In the genomic region with DNA sequence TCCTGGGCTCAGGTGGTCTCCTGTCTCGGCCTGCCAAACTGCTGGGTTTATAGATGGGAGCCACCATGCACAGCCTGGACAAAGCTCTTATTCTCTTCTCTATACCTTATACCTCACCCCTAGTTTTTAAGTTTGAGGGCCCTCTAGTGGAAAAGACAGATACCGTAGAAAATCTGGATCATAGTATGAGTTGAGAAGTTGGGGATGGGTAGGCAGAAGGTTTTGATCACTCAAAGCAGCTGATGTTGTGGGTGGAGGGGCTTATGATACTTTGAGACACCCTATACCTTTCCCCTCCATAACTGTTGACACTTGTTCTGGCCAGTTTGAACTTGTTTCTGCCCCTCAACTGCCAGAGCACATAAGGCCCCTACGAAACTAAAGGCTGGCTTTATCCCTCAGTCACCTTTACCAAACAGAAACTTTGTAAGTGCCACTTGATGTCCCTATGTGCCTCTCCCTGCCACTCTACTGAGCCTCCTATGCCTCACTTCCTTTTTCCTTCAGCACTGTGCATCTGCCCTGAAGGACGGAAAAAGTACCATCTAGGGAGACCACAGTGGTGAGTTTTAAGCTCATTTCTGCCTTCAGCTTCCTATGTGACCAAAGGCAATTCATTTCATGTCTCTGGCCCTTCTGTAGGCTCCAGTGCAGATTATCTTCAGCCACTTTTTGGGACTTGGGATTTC, we compare ENCODE assay signal across 8 cellular contexts. TPM values are rescaled to one million over a fixed set of nuclear protein-coding genes. Genes with fewer than 3 reads are reported as not detected.
A peak's percentile ranks its signal among the peaks of the same experiment; 100 is the strongest.
DNase-seq lines count a peak whose midpoint lies in the region; TF ChIP-seq lines count a peak whose summit lies in the region.

No MANE protein-coding gene starts in this region.

- H3K27ac ChIP-seq in OCI-LY3 (ENCODE audit: low read length) = peak overlapping the region; percentile 75

- H3K27me3 Mint-ChIP-seq in type B pancreatic cell = no peaks in the 10 kb centered on the region

- peak overlapping the region; percentile 23; the same call in 1 of the 2 replicates for H3K9ac ChIP-seq in OCI-LY3 (ENCODE audit: low read length)

- no peak overlapping the region for H2AFZ ChIP-seq in OCI-LY3 (ENCODE audit: low read depth, low read length)

- H3K4me3 ChIP-seq in OCI-LY3 (ENCODE audit: low read length) (peak overlapping the region; percentile 23; the same call in 1 of the 2 replicates), epithelial cell of esophagus (ENCODE audit: low read length) (no peak overlapping the region)

- H3K4me3 Mint-ChIP-seq in type B pancreatic cell = no peak overlapping the region

- H3K79me2 ChIP-seq in OCI-LY3 (ENCODE audit: low read length) = peaks cover 85% of the 10 kb centered on the region

- H3K4me1 Mint-ChIP-seq in type B pancreatic cell (ENCODE audit: unreplicated experiment) = peaks cover 63% of the 10 kb centered on the region

- no peaks in the 10 kb centered on the region for H3K27me3 ChIP-seq in OCI-LY3 (ENCODE audit: low read depth, low read length)

- no peaks in the 10 kb centered on the region for H3K36me3 ChIP-seq in OCI-LY3 (replicated peaks; ENCODE audit: low read depth, low read length)

- peak; percentile 23 for DNase-seq in NCI-H748 (lab: John Stamatoyannopoulos, UW; ENCODE audit: unreplicated experiment)
- no peak for DNase-seq in NCI-H748 treated with DMSO at 0.1 percent for 48 hours (lab: John Stamatoyannopoulos, UW)
- DNase-seq in HEK293T (ENCODE audit: extremely low spot score) = peak; percentile 46
- DNase-seq in epithelial cell of esophagus (ENCODE audit: low read depth) = peak; percentile 33
- no peak for DNase-seq in type B pancreatic cell (ENCODE audit: extremely low spot score, unreplicated experiment)
- DNase-seq in stimulated activated CD4-positive, alpha-beta T cell treated with anti-CD3 and anti-CD28 coated beads, Interleukin-4, amount 100 ng/mL, for 4 hours = no peak
- DNase-seq in islet precursor cell = no peak

- CTCF ChIA-PET in HEK293T (lab: Yijun Ruan, JAX) = interaction anchor here (1.0 to 1.7 kb wide), 5 partner anchors 12 to 35 kb away, joined by 3 to 8 read pairs (median 4); partner anchors contain the start of gene RALY

- H4K20me1 ChIP-seq in OCI-LY3 (ENCODE audit: insufficient read depth, low read length) = peaks cover 83% of the 10 kb centered on the region

- H3K36me3 Mint-ChIP-seq in type B pancreatic cell = peaks cover 21% of the 10 kb centered on the region

- H3K4me2 ChIP-seq in OCI-LY3 (ENCODE audit: low read length) = peak overlapping the region; percentile 69

- peak overlapping the region; percentile 66 for H3K27ac Mint-ChIP-seq in type B pancreatic cell

- H3K4me1 ChIP-seq in OCI-LY3 (ENCODE audit: low read length) = peaks cover 45% of the 10 kb centered on the region

- POLR2A ChIA-PET in HEK293T (lab: Yijun Ruan, JAX) = interaction anchor here (1.2 kb wide), 1 partner anchor 29 kb away, joined by 5 read pairs; the partner anchor contains the start of gene RALY

- H3K9me3 ChIP-seq in OCI-LY3 (ENCODE audit: insufficient read depth, low read length) = no peaks in the 10 kb centered on the region

- TF ChIP-seq CTCF in OCI-LY3 (IDR thresholded peaks at IDR 0.05; ENCODE audit: low read depth, low read length) (peak; percentile 71), epithelial cell of esophagus (IDR thresholded peaks at IDR 0.05; ENCODE audit: insufficient read depth, low read depth, low read length, missing control alignments) (peak; percentile 20), type B pancreatic cell (conservative IDR thresholded peaks at IDR 0.05) (peak; percentile 68)

- H3K9me3 Mint-ChIP-seq in type B pancreatic cell = peaks cover 9% of the 10 kb centered on the region

TF ChIP-seq in HEK293T, 16 proteins besides CTCF, POLR2A, EP300 and RAD21:
- TF ChIP-seq TARDBP (IDR thresholded peaks at IDR 0.05) (no peak), ZNF384 (IDR thresholded peaks at IDR 0.05) (no peak), PKNOX1 (IDR thresholded peaks at IDR 0.05) (no peak), NFRKB (IDR thresholded peaks at IDR 0.05) (no peak), HDGF (IDR thresholded peaks at IDR 0.05; ENCODE audit: borderline replicate concordance) (no peak), FOXK2 (IDR thresholded peaks at IDR 0.05) (no peak), SUZ12 (IDR thresholded peaks at IDR 0.05) (no peak), FOXA1 (IDR thresholded peaks at IDR 0.05) (no peak), SP1 (IDR thresholded peaks at IDR 0.05) (no peak), L3MBTL2 (conservative IDR thresholded peaks at IDR 0.05) (no peak), LEF1 (IDR thresholded peaks at IDR 0.05; ENCODE audit: borderline replicate concordance) (no peak), ELF4 (IDR thresholded peaks at IDR 0.05) (no peak), FOXM1 (IDR thresholded peaks at IDR 0.05; ENCODE audit: borderline replicate concordance) (no peak)

RNA-seq across cellular contexts. Expression of gene RALY, which starts 28.6 kb away (rescaled TPM):
- total RNA-seq in type B pancreatic cell (ENCODE audit: low replicate concordance) = 200 and 215 TPM in 2 replicates

Comparison
In these comparisons a context has a peak if more than half of its experiments do, and no peak if none do; other contexts are left out.
1. DNase-seq: peak in NCI-H748 (single experiment), HEK293T (single experiment) and epithelial cell of esophagus (single experiment); none in NCI-H748 treated with DMSO at 0.1 percent for 48 hours (single experiment), type B pancreatic cell (single experiment), stimulated activated CD4-positive, alpha-beta T cell treated with anti-CD3 and anti-CD28 coated beads, Interleukin-4, amount 100 ng/mL, for 4 hours (0 of 2) and islet precursor cell (single experiment).
2. CTCF ChIP-seq: peak in every context shown above with its lines; median percentile 71 in OCI-LY3; 68 in type B pancreatic cell; 20 in epithelial cell of esophagus.